Comparison of ENCODE assay signal across 15 cellular contexts in genomic region chr10:3980660-3981059, GRCh38.
DNase-seq lines count a peak whose midpoint lies in the region; ATAC-seq, FAIRE-seq and TF ChIP-seq lines count a peak whose summit lies in the region.
"Had no signal": no experiment of that assay in that cellular context is flagged by ENCODE, and none has a peak within 500 bp of the region (broad histone marks: within the 10 kb centered on the region; RNA-seq: fewer than 3 reads in every experiment).

No MANE protein-coding gene starts in this region.

- no peaks in the 10 kb centered on the region for H3K36me3 ChIP-seq in CD8-positive, alpha-beta T cell (ENCODE audit: insufficient read depth, low read length)
- H3K36me3 ChIP-seq: sigmoid colon, SJSA1, tibial nerve had no signal

- peaks cover 49% of the 10 kb centered on the region for H3K4me1 ChIP-seq in CD8-positive, alpha-beta T cell (ENCODE audit: insufficient read depth, low read length)
- H3K4me1 ChIP-seq: sigmoid colon, tibial nerve had no signal

- no peaks in the 10 kb centered on the region for H3K27me3 ChIP-seq in CD8-positive, alpha-beta T cell (ENCODE audit: insufficient read depth, low read length)
- H3K27me3 ChIP-seq: sigmoid colon, SJSA1, tibial nerve had no signal

- H3K27ac ChIP-seq in CD8-positive, alpha-beta T cell (ENCODE audit: low read depth, low read length) = no peak overlapping the region
- H3K27ac ChIP-seq: sigmoid colon, SJSA1, tibial nerve had no signal

- peak; percentile 38 for FAIRE-seq in colon (lab: Jason Lieb, UNC)

- H3K4me3 ChIP-seq in CD8-positive, alpha-beta T cell (ENCODE audit: low read depth, low read length) = no peak overlapping the region
- H3K4me3 ChIP-seq: sigmoid colon, SJSA1, tibial nerve had no signal

- H3K9me3 ChIP-seq in CD8-positive, alpha-beta T cell (ENCODE audit: low read length) = no peaks in the 10 kb centered on the region

- peaks cover 2% of the 10 kb centered on the region for H3K36me3 Mint-ChIP-seq in CD8-positive, alpha-beta T cell

- intact Hi-C loops in CD8-positive, alpha-beta T cell (cut with DNase I, micrococcal nuclease) = no loop called here

- H3K27me3 Mint-ChIP-seq in CD8-positive, alpha-beta T cell (ENCODE audit: low read depth) = no peaks in the 10 kb centered on the region

- H3K4me1 Mint-ChIP-seq in CD8-positive, alpha-beta T cell (ENCODE audit: low read depth) = peaks cover 43% of the 10 kb centered on the region

- no peak for DNase-seq in activated CD4-positive, CD25-positive, alpha-beta regulatory T cell treated with anti-CD3 and anti-CD28 coated beads, Interleukin-2, amount 50 U/mL, for 72 hours
- no peak for DNase-seq in CD8-positive, alpha-beta T cell
- DNase-seq in MV-4-11 (lab: John Stamatoyannopoulos, UW) (peak; percentile 60), NCI-H1105 (lab: John Stamatoyannopoulos, UW) (no peak)
- DNase-seq: NCI-H1092; NK-92 treated with Interleukin-12 subunit alpha and Interleukin-12 subunit beta, amount 100 ng/mL, for 24 hours; occipital lobe; sigmoid colon; stimulated activated CD4-positive, alpha-beta T cell treated with anti-CD3 and anti-CD28 coated beads, Interleukin-4, amount 100 ng/mL, for 24 hours had no signal

- no peak overlapping the region for H3K4me3 Mint-ChIP-seq in CD8-positive, alpha-beta T cell

- POLR2A ChIA-PET in CD8-positive, alpha-beta T cell (lab: Charles Lee) = interaction anchor here (0.8 to 2.1 kb wide), 5 partner anchors 9 to 198 kb away, joined by 3 to 8 read pairs (median 5); partner anchors contain the start of gene KLF6

- peaks cover 6% of the 10 kb centered on the region for H3K9me3 Mint-ChIP-seq in CD8-positive, alpha-beta T cell

- peak overlapping the region; percentile 17 for H3K27ac Mint-ChIP-seq in CD8-positive, alpha-beta T cell

- no peak for TF ChIP-seq CTCF in CD8-positive, alpha-beta T cell (IDR thresholded peaks at IDR 0.05)

- CTCF ChIA-PET in CD8-positive, alpha-beta T cell (lab: Charles Lee) = interaction anchor here (0.7 kb wide), 1 partner anchor 310 kb away, joined by 4 read pairs; no protein-coding TSS in a partner anchor

- peak; percentile 27 to 41 for ATAC-seq in activated CD4-positive, CD25-positive, alpha-beta regulatory T cell treated with anti-CD3 and anti-CD28 coated beads, Interleukin-2, amount 50 U/mL, for 24 hours
- peak; percentile 36 for ATAC-seq in CD8-positive, alpha-beta T cell
- ATAC-seq in GM19328 (IDR thresholded peaks at IDR 0.05; ENCODE audit: unreplicated experiment) (no peak), GM21786 (IDR thresholded peaks at IDR 0.05; ENCODE audit: unreplicated experiment) (no peak)

Comparison
In these comparisons a context has a peak if more than half of its experiments do, and no peak if none do; other contexts are left out.
1. ATAC-seq: peak in activated CD4-positive, CD25-positive, alpha-beta regulatory T cell treated with anti-CD3 and anti-CD28 coated beads, Interleukin-2, amount 50 U/mL, for 24 hours (2 of 2) and CD8-positive, alpha-beta T cell (single experiment); none in GM19328 (single experiment) and GM21786 (single experiment).